Comparison of ENCODE assay signal across 11 cellular contexts in genomic region chr15:47756872-47757271, GRCh38. TPM values are rescaled to one million over a fixed set of nuclear protein-coding genes. Genes with fewer than 3 reads are reported as not detected.
DNase-seq lines count a peak whose midpoint lies in the region; ATAC-seq and TF ChIP-seq lines count a peak whose summit lies in the region.
"Had no signal": no experiment of that assay in that cellular context is flagged by ENCODE, and none has a peak within 500 bp of the region (broad histone marks: within the 10 kb centered on the region; RNA-seq: fewer than 3 reads in every experiment).

No MANE protein-coding gene starts in this region.

- peaks cover 14% of the 10 kb centered on the region for H3K4me1 Mint-ChIP-seq in WTC11

- H3K27me3 Mint-ChIP-seq in WTC11 (ENCODE audit: low read depth): no peaks in the 10 kb centered on the region

- peak; percentile 60 for ATAC-seq in WTC11
- peak; percentile 63 for ATAC-seq in left ventricle myocardium superior
- no peak for ATAC-seq in GM21619 (IDR thresholded peaks at IDR 0.05; ENCODE audit: unreplicated experiment)
- ATAC-seq in HG02678 (IDR thresholded peaks at IDR 0.05; ENCODE audit: unreplicated experiment): no peak

- peaks cover 29% of the 10 kb centered on the region for H3K36me3 Mint-ChIP-seq in WTC11

- no peak overlapping the region for H3K4me3 Mint-ChIP-seq in WTC11

- CTCF ChIA-PET in WTC11 (lab: Charles Lee): no interaction called here

- peaks cover 37% of the 10 kb centered on the region for H3K9me3 Mint-ChIP-seq in WTC11

- DNase-seq in HK-2 (ENCODE audit: unreplicated experiment) (peak; percentile 7), WTC11 (ENCODE audit: low spot score) (no peak), left ventricle myocardium superior (peak; percentile 25), smooth muscle cell of the brain vasculature (ENCODE audit: low read depth, low spot score) (peak; percentile 17), pons (ENCODE audit: low spot score) (no peak)
- DNase-seq: effector CD8-positive, alpha-beta T cell; NCI-H2029; T-helper 9 cell; thyroid gland had no signal

- no peak overlapping the region for H3K27ac Mint-ChIP-seq in WTC11

- POLR2A ChIA-PET in WTC11 (lab: Charles Lee): interaction anchor here (0.5 kb wide), 1 partner anchor 1386 kb away, joined by 4 read pairs; no protein-coding TSS in a partner anchor

- intact Hi-C loops in left ventricle myocardium superior (cut with micrococcal nuclease): no loop called here

- TF ChIP-seq CTCF in WTC11 (IDR thresholded peaks at IDR 0.05): no peak

TF ChIP-seq in WTC11, 78 proteins besides CTCF, POLR2A, EP300 and RAD21:
- TF ChIP-seq PRRX2 (CRISPR knock-in tag; IDR thresholded peaks at IDR 0.05) (no peak), PREB (CRISPR knock-in tag; IDR thresholded peaks at IDR 0.05; ENCODE audit: borderline replicate concordance) (no peak), ARID4B (CRISPR knock-in tag; IDR thresholded peaks at IDR 0.05; ENCODE audit: borderline replicate concordance) (no peak), GRHL2 (CRISPR knock-in tag; IDR thresholded peaks at IDR 0.05; ENCODE audit: insufficient replicate concordance, severe bottlenecking) (no peak), MXD4 (CRISPR knock-in tag; IDR thresholded peaks at IDR 0.05; ENCODE audit: borderline replicate concordance) (no peak), ZSCAN18 (CRISPR knock-in tag; IDR thresholded peaks at IDR 0.05) (no peak), TEAD1 (CRISPR knock-in tag; IDR thresholded peaks at IDR 0.05) (no peak), ELF4 (CRISPR knock-in tag; IDR thresholded peaks at IDR 0.05; ENCODE audit: low read depth) (no peak)

RNA-seq across cellular contexts. Expression of gene SEMA6D, which starts 39.6 kb away (rescaled TPM):
- total RNA-seq in WTC11 (2021) (0.98 to 2.6 TPM (median 2.0 TPM) in 3 replicates), left ventricle myocardium superior (19.7 TPM)

Comparison
In these comparisons a context has a peak if more than half of its experiments do, and no peak if none do; other contexts are left out.
1. DNase-seq: peak in HK-2 (single experiment), left ventricle myocardium superior (single experiment) and smooth muscle cell of the brain vasculature (single experiment); none in WTC11 (single experiment) and pons (single experiment).
2. ATAC-seq: peak in WTC11 (single experiment) and left ventricle myocardium superior (single experiment); none in GM21619 (single experiment) and HG02678 (single experiment).